ENCODE assay signal across 1 cellular context in genomic region chr17:58302171-58302918, GRCh38.
TF ChIP-seq lines count a peak whose summit lies in the region.

No MANE protein-coding gene starts in this region.

TF ChIP-seq in SK-N-SH treated with all-trans-retinoic acid at 6 μM for 48 hours, 23 proteins besides CTCF, POLR2A, EP300 and RAD21 (continued from another document):
- TF ChIP-seq POU6F1 (CRISPR knock-in tag; IDR thresholded peaks at IDR 0.05; ENCODE audit: borderline replicate concordance, low read depth) = no peak
TF ChIP-seq in SK-N-SH treated with all-trans-retinoic acid at 6 μM for 48 hours: peak in this region for 0.
